8 cellular contexts compared by ENCODE assay signal in the genomic region with DNA sequence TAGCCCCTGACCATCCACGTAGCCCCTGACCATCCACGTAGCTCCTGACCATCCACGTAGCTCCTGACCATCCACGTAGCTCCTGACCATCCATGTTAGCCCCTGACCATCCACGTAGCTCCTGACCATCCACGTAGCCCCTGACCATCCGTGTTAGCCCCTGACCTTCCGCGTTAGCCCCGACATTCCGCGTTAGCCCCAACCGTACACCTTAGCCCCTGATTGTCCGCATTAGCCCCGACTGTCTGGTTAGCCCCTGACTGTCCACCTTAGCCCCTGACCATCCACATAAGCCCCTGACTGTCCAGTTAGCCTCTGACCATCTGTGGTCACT. TPM values are rescaled to one million over a fixed set of nuclear protein-coding genes. Genes with fewer than 3 reads are reported as not detected.
DNase-seq lines count a peak whose midpoint lies in the region; FAIRE-seq and TF ChIP-seq lines count a peak whose summit lies in the region.
"Not testable (repeated sequence)": the region's sequence is repeated elsewhere in the genome, so short reads cannot be mapped to it uniquely, and the experiment has no call there.

No MANE protein-coding gene starts in this region.

- not testable (repeated sequence) for H2AK5ac ChIP-seq in H1 (ENCODE audit: low read depth, low read length)

- not testable (repeated sequence) for H2AFZ ChIP-seq in H1 (ENCODE audit: low read length)

- H3K56ac ChIP-seq in H1 (replicated peaks; ENCODE audit: insufficient read length, low read depth, low read length), result not testable (repeated sequence)

- H2BK15ac ChIP-seq in H1 (ENCODE audit: low read length), result not testable (repeated sequence)

- not testable (repeated sequence) for FAIRE-seq in H1 (lab: Jason Lieb, UNC)

- TF ChIP-seq EP300 in H1 (IDR thresholded peaks at IDR 0.05; ENCODE audit: borderline replicate concordance in 1 of 2, low read depth in 2 of 2, low read length in 2 of 2); suprapubic skin (IDR thresholded peaks at IDR 0.05): not testable (repeated sequence)

- peaks cover 11% of the 10 kb centered on the region for H3K27me3 Mint-ChIP-seq in HFFc6 (ENCODE audit: insufficient read depth)
- peaks cover 31% of the 10 kb centered on the region for H3K27me3 Mint-ChIP-seq in activated naive CD4-positive, alpha-beta T cell treated with anti-CD3 and anti-CD28 coated beads, Interleukin-2, amount 10 ng/mL, durations not matched to agents 7 days and 5 days
- not testable (repeated sequence) for H3K27me3 Mint-ChIP-seq in osteocyte (ENCODE audit: unreplicated experiment)

- H2BK120ac ChIP-seq in H1 (replicated peaks; ENCODE audit: low read depth, low read length), result not testable (repeated sequence)

- peak overlapping the region; percentile 81 for H4K8ac ChIP-seq in H1 (ENCODE audit: extremely low read depth, insufficient read depth, low read length)

- H3K23ac ChIP-seq in H1 (ENCODE audit: insufficient read length), result not testable (repeated sequence)

- H2BK5ac ChIP-seq in H1 (ENCODE audit: low read depth, low read length), result not testable (repeated sequence)

- not testable (repeated sequence) for TF ChIP-seq CTCF in AG04450 (IDR thresholded peaks at IDR 0.05; ENCODE audit: low read depth, low read length); HFFc6 (IDR thresholded peaks at IDR 0.05); H1 (IDR thresholded peaks at IDR 0.05; ENCODE audit: control extremely low read depth in 1 of 3, insufficient read depth in 1 of 3, low read depth in 1 of 3, low read length in 3 of 3); lower leg skin (IDR thresholded peaks at IDR 0.05); osteocyte (IDR thresholded peaks at IDR 0.05); suprapubic skin (IDR thresholded peaks at IDR 0.05)

- H3K27ac ChIP-seq in AG04450 (ENCODE audit: low read depth, low read length) (peak overlapping the region; percentile 100), SK-N-MC (peak overlapping the region; percentile 93; the same call in 1 of the 2 replicates)
- not testable (repeated sequence) for H3K27ac ChIP-seq in H1 (ENCODE audit: low read depth, low read length); suprapubic skin

- not testable (repeated sequence) for H3K14ac ChIP-seq in H1 (ENCODE audit: insufficient read length)

- not testable (repeated sequence) for H3K9me3 Mint-ChIP-seq in HFFc6; activated naive CD4-positive, alpha-beta T cell treated with anti-CD3 and anti-CD28 coated beads, Interleukin-2, amount 10 ng/mL, durations not matched to agents 7 days and 5 days; osteocyte (ENCODE audit: unreplicated experiment)

- not testable (repeated sequence) for TF ChIP-seq RAD21 in H1 (IDR thresholded peaks at IDR 0.05 in 1 of 2, conservative IDR thresholded peaks at IDR 0.05 in 1 of 2; ENCODE audit: low read depth in 2 of 2, low read length in 2 of 2)

- H3K23me2 ChIP-seq in H1 (ENCODE audit: low read depth, low read length), result not testable (repeated sequence)

- WGBS in H1 (ENCODE audit: extremely low coverage in 1 of 2, insufficient coverage in 1 of 2, insufficient read length in 1 of 2, insufficient replicate concordance in 2 of 2, low coverage in 1 of 2, low lambda C conversion rate in 2 of 2, missing lambda C conversion rate in 1 of 2), 2 experiments, result 98% methylated on average over 15 of the region's 15 CpGs; no CpG with 5 or more reads in 1 of the 2 experiments
- WGBS in lower leg skin, 2 donors, result 95 to 98% methylated on average over 15 of the region's 15 CpGs
- WGBS in suprapubic skin, result 92% methylated on average over 15 of the region's 15 CpGs

- H3K9ac ChIP-seq in SK-N-MC (ENCODE audit: insufficient read length); H1 (replicated peaks in 1 of 4; ENCODE audit: extremely low read depth in 1 of 4, low read depth in 3 of 4, low read length in 3 of 4): not testable (repeated sequence)

- H3K4me1 ChIP-seq in H1 (replicated peaks in 1 of 4; ENCODE audit: control insufficient read depth in 3 of 4, insufficient read depth in 4 of 4, low read length in 3 of 4) (peaks cover 0 to 16% (median 11%) of the 10 kb centered on the region in 4 experiments; a peak in 5 of 7 replicates), suprapubic skin (peaks cover 17% of the 10 kb centered on the region)

- POLR2A ChIA-PET in AG04450 (lab: Yijun Ruan, JAX), result not testable (repeated sequence)
- POLR2A ChIA-PET in H1 (lab: Charles Lee; ENCODE audit: partially characterized antibody), result interaction anchor here (0.6 to 1.3 kb wide), 3 partner anchors 30 to 79 kb away, joined by 3 read pairs; no protein-coding TSS in a partner anchor

- H4K20me1 ChIP-seq in H1 (replicated peaks in 1 of 2; ENCODE audit: control insufficient read depth in 1 of 2, insufficient read depth in 2 of 2, low read length in 2 of 2), result not testable (repeated sequence)

- not testable (repeated sequence) for TF ChIP-seq POLR2A in H1 (IDR thresholded peaks at IDR 0.05; ENCODE audit: control extremely low read depth in 1 of 2, low read depth in 2 of 2, low read length in 2 of 2); lower leg skin (IDR thresholded peaks at IDR 0.05); suprapubic skin (IDR thresholded peaks at IDR 0.05)

- not testable (repeated sequence) for DNase-seq in AG04450 (ENCODE audit: low read depth, low spot score); HFFc6; SK-N-MC (ENCODE audit: low read depth, low spot score); activated naive CD4-positive, alpha-beta T cell treated with anti-CD3 and anti-CD28 coated beads, Interleukin-2, amount 10 ng/mL, durations not matched to agents 7 days and 5 days; H1 (ENCODE audit: low read depth in 1 of 2, low spot score in 2 of 2); osteocyte (ENCODE audit: extremely low spot score, unreplicated experiment)
- DNase-seq in lower leg skin (ENCODE audit: low spot score in 2 of 2), result peak; percentile 7 to 80
- DNase-seq in suprapubic skin (ENCODE audit: low spot score in 2 of 2), result peak; percentile 57 to 67

- CTCF ChIA-PET in AG04450 (lab: Charles Lee); activated naive CD4-positive, alpha-beta T cell treated with anti-CD3 and anti-CD28 coated beads, Interleukin-2, amount 10 ng/mL, durations not matched to agents 7 days and 5 days (lab: Charles Lee): not testable (repeated sequence)
- CTCF ChIA-PET in H1 (lab: Charles Lee; ENCODE audit: partially characterized antibody), result interaction anchor here (0.7 to 2.8 kb wide), 5 partner anchors 9 to 203 kb away, joined by 4 to 13 read pairs (median 6); no protein-coding TSS in a partner anchor

- not testable (repeated sequence) for H3K4me3 ChIP-seq in AG04450 (ENCODE audit: low read depth, low read length); SK-N-MC; H1 (ENCODE audit: extremely low read depth in 1 of 4, insufficient read depth in 2 of 4, low read depth in 3 of 4, low read length in 4 of 4); lower leg skin (ENCODE audit: low read depth, poor library complexity, severe bottlenecking); suprapubic skin

- H4K91ac ChIP-seq in H1 (replicated peaks; ENCODE audit: insufficient read length, low read length), result not testable (repeated sequence)

- H3K36me3 Mint-ChIP-seq in HFFc6 (ENCODE audit: low read depth) (peaks cover 31% of the 10 kb centered on the region), osteocyte (ENCODE audit: unreplicated experiment) (peaks cover 14% of the 10 kb centered on the region)
- peaks cover 15% of the 10 kb centered on the region for H3K36me3 Mint-ChIP-seq in activated naive CD4-positive, alpha-beta T cell treated with anti-CD3 and anti-CD28 coated beads, Interleukin-2, amount 10 ng/mL, durations not matched to agents 7 days and 5 days

- H2BK12ac ChIP-seq in H1 (ENCODE audit: low read depth, low read length), result peak overlapping the region; percentile 60; the same call in 1 of the 2 replicates

- H3K4me1 Mint-ChIP-seq in HFFc6 (ENCODE audit: low read depth) (peaks cover 64% of the 10 kb centered on the region), osteocyte (ENCODE audit: unreplicated experiment) (peaks cover 63% of the 10 kb centered on the region)
- H3K4me1 Mint-ChIP-seq in activated naive CD4-positive, alpha-beta T cell treated with anti-CD3 and anti-CD28 coated beads, Interleukin-2, amount 10 ng/mL, durations not matched to agents 7 days and 5 days, result peaks cover 60% of the 10 kb centered on the region

- not testable (repeated sequence) for H4K5ac ChIP-seq in H1 (ENCODE audit: insufficient read length, low read depth, low read length)

- H3K4me3 Mint-ChIP-seq in HFFc6; activated naive CD4-positive, alpha-beta T cell treated with anti-CD3 and anti-CD28 coated beads, Interleukin-2, amount 10 ng/mL, durations not matched to agents 7 days and 5 days; osteocyte (ENCODE audit: unreplicated experiment): not testable (repeated sequence)

- H2BK20ac ChIP-seq in H1 (ENCODE audit: low read length), result not testable (repeated sequence)

- H3K18ac ChIP-seq in H1 (ENCODE audit: extremely low read depth, low read length), result not testable (repeated sequence)

- not testable (repeated sequence) for H3K4ac ChIP-seq in H1 (replicated peaks; ENCODE audit: insufficient read length, low read depth, low read length)

- not testable (repeated sequence) for H3K79me2 ChIP-seq in H1 (ENCODE audit: control insufficient read depth in 1 of 2, insufficient read depth in 2 of 2, low read length in 2 of 2)

- H3K27ac Mint-ChIP-seq in HFFc6 (peak overlapping the region; percentile 100), osteocyte (ENCODE audit: unreplicated experiment) (peak overlapping the region; percentile 99)
- peak overlapping the region; percentile 79 for H3K27ac Mint-ChIP-seq in activated naive CD4-positive, alpha-beta T cell treated with anti-CD3 and anti-CD28 coated beads, Interleukin-2, amount 10 ng/mL, durations not matched to agents 7 days and 5 days

- not testable (repeated sequence) for H3K9me3 ChIP-seq in AG04450 (ENCODE audit: control insufficient read depth, insufficient read depth, low read length); SK-N-MC (ENCODE audit: low read depth, low read length); H1 (ENCODE audit: insufficient read depth in 2 of 2, low read depth in 1 of 2, low read length in 1 of 2); suprapubic skin

- not testable (repeated sequence) for H3K27me3 ChIP-seq in AG04450 (ENCODE audit: control insufficient read depth, insufficient read depth, low read length); H1 (replicated peaks in 1 of 4; ENCODE audit: control insufficient read depth in 3 of 4, extremely low read depth in 1 of 4, insufficient read depth in 3 of 4, low read length in 3 of 4); suprapubic skin

- not testable (repeated sequence) for H3K79me1 ChIP-seq in H1 (ENCODE audit: low read depth, low read length)

- H3K4me2 ChIP-seq in H1 (ENCODE audit: insufficient read depth in 1 of 2, low read depth in 2 of 2, low read length in 2 of 2), result not testable (repeated sequence)

- intact Hi-C loops in lower leg skin (cut with DNase I; ENCODE audit: low total_unique reads), result not testable (repeated sequence)

- not testable (repeated sequence) for H3K36me3 ChIP-seq in SK-N-MC (ENCODE audit: insufficient read depth, low read length); H1 (ENCODE audit: control insufficient read depth in 2 of 4, insufficient read depth in 4 of 4, low read length in 3 of 4); suprapubic skin

RNA-seq across cellular contexts. Expression of a gene that starts 44.9 kb away (rescaled TPM):
- polyA plus RNA-seq in AG04450 (2011; rRNA removed), result 27.3 and 32.9 TPM in 2 replicates
- 31.7 and 38.2 TPM in 2 replicates for polyA minus RNA-seq in AG04450 (2011; rRNA and poly(A)+ RNA removed)
- total RNA-seq in HFFc6 (2021; fragmentation: NEBNext Ultra II Directional; extraction: Animal tissue kit (Norgen Biotek cat#: 25700)), result 10 to 100 TPM; 46.8 to 54.1 (median 50.3) TPM
- total RNA-seq in H1 (2021; fragmentation: NEBNext Ultra II Directional; extraction: Animal tissue kit (Norgen Biotek cat#: 25700)), result 27.5 and 30.0 TPM in 2 replicates
- polyA plus RNA-seq in H1 (2011; rRNA removed), result 14.4 and 19.5 TPM in 2 replicates
- 17.3 TPM for polyA plus RNA-seq in H1 (2011; cell fraction: cytosol; rRNA removed)
- 38.7 TPM for polyA plus RNA-seq in H1 (2011; cell fraction: nucleus; rRNA removed)
- 24.9 to 34.9 TPM (median 31.8 TPM) in 4 replicates for polyA plus RNA-seq in H1 (2012, experiment 1 of 2)
- polyA plus RNA-seq in H1 (2012, experiment 2 of 2), result 19.3 TPM
- polyA plus RNA-seq in H1 (2013, experiment 1 of 2), result 16.3 TPM
- 14.9 TPM for polyA plus RNA-seq in H1 (2013, experiment 2 of 2)
- polyA minus RNA-seq in H1 (2011; rRNA and poly(A)+ RNA removed), result 16.7 and 19.2 TPM in 2 replicates
- polyA minus RNA-seq in H1 (2011; cell fraction: cytosol; rRNA and poly(A)+ RNA removed), result 12.9 TPM
- 14.7 TPM for polyA minus RNA-seq in H1 (2011; cell fraction: nucleus; rRNA and poly(A)+ RNA removed)
- total RNA-seq in lower leg skin, result 10 to 100 TPM; 49.5 to 87.5 (median 59.0) TPM
- 70.0 and 81.4 TPM in 2 replicates for total RNA-seq in osteocyte
- 100 to 1,000 TPM in 1 of 4 donors, 10 to 100 TPM in 3; 68.9 to 199 (median 83.4) TPM for total RNA-seq in suprapubic skin
